16 cellular contexts compared by ENCODE assay signal in the genomic region with DNA sequence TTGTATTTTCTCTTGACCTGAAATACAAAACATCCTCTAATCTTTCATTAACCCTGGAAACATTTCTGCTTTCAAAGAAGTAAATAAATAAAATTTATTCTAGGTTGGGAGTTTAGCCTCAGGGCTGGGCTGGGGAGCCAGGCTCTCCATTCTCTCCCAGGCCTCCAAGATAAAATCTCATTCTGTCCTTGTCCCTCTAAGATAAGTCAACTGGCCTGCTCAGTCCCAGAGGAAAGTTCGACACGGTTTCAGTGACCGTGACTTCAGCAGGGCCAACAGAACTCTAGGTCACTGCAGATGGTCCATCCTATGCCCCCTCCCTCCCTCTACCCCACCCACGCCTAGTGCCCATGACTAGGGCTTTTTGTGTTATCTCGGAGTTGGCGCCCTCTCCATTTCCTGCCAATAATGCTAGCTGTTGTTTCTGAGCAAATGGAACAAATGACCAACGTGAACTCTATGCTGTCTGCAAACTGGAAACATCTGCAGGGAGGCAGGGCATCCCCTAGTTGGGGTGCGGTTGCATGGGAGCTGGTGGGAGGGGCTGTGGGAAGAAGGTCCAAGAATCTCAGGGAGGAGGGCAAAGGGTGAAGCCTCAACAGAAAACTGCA. TPM values are rescaled to one million over a fixed set of nuclear protein-coding genes. Genes with fewer than 3 reads are reported as not detected.
DNase-seq lines count a peak whose midpoint lies in the region; ATAC-seq and TF ChIP-seq lines count a peak whose summit lies in the region.
"Had no signal": no experiment of that assay in that cellular context is flagged by ENCODE, and none has a peak within 500 bp of the region (broad histone marks: within the 10 kb centered on the region; RNA-seq: fewer than 3 reads in every experiment).

No MANE protein-coding gene starts in this region.

- no peak for TF ChIP-seq CTCF in CD4-positive, alpha-beta T cell (IDR thresholded peaks at IDR 0.05)
- no peak for TF ChIP-seq CTCF in esophagus squamous epithelium (IDR thresholded peaks at IDR 0.05)
- TF ChIP-seq CTCF in nephron progenitor cell (IDR thresholded peaks at IDR 0.05), result no peak

- H3K36me3 Mint-ChIP-seq in CD4-positive, alpha-beta T cell (ENCODE audit: low read depth), result no peaks in the 10 kb centered on the region
- no peaks in the 10 kb centered on the region for H3K36me3 Mint-ChIP-seq in nephron progenitor cell (ENCODE audit: low read depth)
- H3K36me3 Mint-ChIP-seq: memory B cell had no signal

- ATAC-seq in CD4-positive, alpha-beta T cell (ENCODE audit: poor library complexity), result no peak
- ATAC-seq in HG03520 (IDR thresholded peaks at IDR 0.05; ENCODE audit: unreplicated experiment), result no peak

- no peaks in the 10 kb centered on the region for H3K9me3 ChIP-seq in CD4-positive, alpha-beta T cell (ENCODE audit: control insufficient read depth, low read length)
- no peaks in the 10 kb centered on the region for H3K9me3 ChIP-seq in esophagus squamous epithelium
- H3K9me3 ChIP-seq: BLaER1, prostate gland had no signal

- no peaks in the 10 kb centered on the region for H3K9me3 Mint-ChIP-seq in CD4-positive, alpha-beta T cell
- H3K9me3 Mint-ChIP-seq in nephron progenitor cell, result no peaks in the 10 kb centered on the region
- H3K9me3 Mint-ChIP-seq: memory B cell had no signal

- POLR2A ChIA-PET in CD4-positive, alpha-beta T cell (lab: Charles Lee), result interaction anchor here (0.6 to 1.4 kb wide), 2 partner anchors 91 to 149 kb away, joined by 3 to 5 read pairs; no protein-coding TSS in a partner anchor

- CTCF ChIA-PET in CD4-positive, alpha-beta T cell (lab: Charles Lee), result interaction anchor here (1.2 kb wide), 1 partner anchor 165 kb away, joined by 3 read pairs; no protein-coding TSS in a partner anchor

- H3K4me3 Mint-ChIP-seq in CD4-positive, alpha-beta T cell, result peak overlapping the region; percentile 32
- no peak overlapping the region for H3K4me3 Mint-ChIP-seq in nephron progenitor cell
- H3K4me3 Mint-ChIP-seq: memory B cell had no signal

- 67% methylated on average over 6 to 8 of the region's 8 CpGs for WGBS in esophagus squamous epithelium, 2 donors

- no peak overlapping the region for H3K27ac Mint-ChIP-seq in CD4-positive, alpha-beta T cell
- H3K27ac Mint-ChIP-seq in nephron progenitor cell, result peak overlapping the region; percentile 49

- no peak for TF ChIP-seq POLR2A in esophagus squamous epithelium (IDR thresholded peaks at IDR 0.05)

- no peak overlapping the region for H3K27ac ChIP-seq in CD4-positive, alpha-beta T cell (ENCODE audit: low read depth, low read length)
- H3K27ac ChIP-seq in esophagus squamous epithelium, result peak overlapping the region in 3 of 4 donors; percentile 1 to 36 (median 13)
- H3K27ac ChIP-seq: BLaER1, hepatocyte, prostate gland had no signal

- intact Hi-C loops in CD4-positive, alpha-beta T cell (cut with DNase I, micrococcal nuclease), result no loop called here
- intact Hi-C loops in esophagus squamous epithelium (cut with DNase I), result no loop called here

- no peaks in the 10 kb centered on the region for H3K36me3 ChIP-seq in esophagus squamous epithelium
- H3K36me3 ChIP-seq: BLaER1, prostate gland had no signal

- no peak overlapping the region for H3K4me3 ChIP-seq in esophagus squamous epithelium
- H3K4me3 ChIP-seq: BLaER1, hepatocyte, prostate gland had no signal

- DNase-seq in CD4-positive, alpha-beta T cell, result no peak
- DNase-seq in UCSD-AML1 (lab: John Stamatoyannopoulos, UW; ENCODE audit: unreplicated experiment), result peak; percentile 78
- DNase-seq in esophagus squamous epithelium (lab: John Stamatoyannopoulos, UW), result no peak
- no peak for DNase-seq in nephron progenitor cell
- no peak for DNase-seq in activated T-cell treated with anti-CD3 and anti-CD28 coated beads for 4 hours
- no peak for DNase-seq in NCI-H2196 (lab: John Stamatoyannopoulos, UW; ENCODE audit: unreplicated experiment)
- DNase-seq in MV-4-11 (lab: John Stamatoyannopoulos, UW), result no peak
- DNase-seq: NCI-H524 treated with DMSO at 0.1 percent for 48 hours; stimulated activated CD4-positive, alpha-beta T cell treated with anti-CD3 and anti-CD28 coated beads, Interleukin-4, amount 100 ng/mL, for 24 hours had no signal

- peaks cover 22 to 61% (median 32%) of the 10 kb centered on the region in 3 donors for H3K4me1 ChIP-seq in esophagus squamous epithelium
- H3K4me1 ChIP-seq: prostate gland had no signal

- H3K27me3 ChIP-seq in CD4-positive, alpha-beta T cell (ENCODE audit: control insufficient read depth, insufficient read depth, low read length), result no peaks in the 10 kb centered on the region
- H3K27me3 ChIP-seq in esophagus squamous epithelium, result peaks cover 0 to 9% (median 0%) of the 10 kb centered on the region in 4 donors
- H3K27me3 ChIP-seq: BLaER1, hepatocyte had no signal

- peaks cover 42% of the 10 kb centered on the region for H3K4me1 Mint-ChIP-seq in CD4-positive, alpha-beta T cell (ENCODE audit: low read depth)
- peaks cover 19% of the 10 kb centered on the region for H3K4me1 Mint-ChIP-seq in nephron progenitor cell

- no peaks in the 10 kb centered on the region for H3K27me3 Mint-ChIP-seq in CD4-positive, alpha-beta T cell
- H3K27me3 Mint-ChIP-seq in nephron progenitor cell (ENCODE audit: low read depth, poor library complexity), result peaks cover 7% of the 10 kb centered on the region
- H3K27me3 Mint-ChIP-seq: memory B cell had no signal

RNA-seq across cellular contexts. Expression of gene ADORA3, which starts 10.1 kb away (rescaled TPM):
- total RNA-seq in CD4-positive, alpha-beta T cell, result not detected
- 1 to 10 TPM in 2 of 4 donors, under 1 TPM in 2; 0.27 to 6.9 (median 3.1) TPM for total RNA-seq in esophagus squamous epithelium
- total RNA-seq: astrocyte, H1 had no signal

RNA-seq across cellular contexts. Expression of gene TMIGD3, which starts 10.1 kb away (rescaled TPM):
- total RNA-seq in CD4-positive, alpha-beta T cell, result not detected
- 1 to 10 TPM in 2 of 4 donors, not detected in 2; 2.9 to 3.2 TPM for total RNA-seq in esophagus squamous epithelium
- total RNA-seq: astrocyte, H1 had no signal

RNA-seq across cellular contexts. Expression of gene C1orf162, which starts 39.7 kb away (rescaled TPM):
- 10 to 100 TPM; 21.0 to 22.1 TPM for total RNA-seq in CD4-positive, alpha-beta T cell
- 10 to 100 TPM in 2 of 4 donors, 1 to 10 TPM in 2; 1.8 to 15.8 (median 8.6) TPM for total RNA-seq in esophagus squamous epithelium
